Comparison of ENCODE assay signal across 8 cellular contexts in the genomic region with DNA sequence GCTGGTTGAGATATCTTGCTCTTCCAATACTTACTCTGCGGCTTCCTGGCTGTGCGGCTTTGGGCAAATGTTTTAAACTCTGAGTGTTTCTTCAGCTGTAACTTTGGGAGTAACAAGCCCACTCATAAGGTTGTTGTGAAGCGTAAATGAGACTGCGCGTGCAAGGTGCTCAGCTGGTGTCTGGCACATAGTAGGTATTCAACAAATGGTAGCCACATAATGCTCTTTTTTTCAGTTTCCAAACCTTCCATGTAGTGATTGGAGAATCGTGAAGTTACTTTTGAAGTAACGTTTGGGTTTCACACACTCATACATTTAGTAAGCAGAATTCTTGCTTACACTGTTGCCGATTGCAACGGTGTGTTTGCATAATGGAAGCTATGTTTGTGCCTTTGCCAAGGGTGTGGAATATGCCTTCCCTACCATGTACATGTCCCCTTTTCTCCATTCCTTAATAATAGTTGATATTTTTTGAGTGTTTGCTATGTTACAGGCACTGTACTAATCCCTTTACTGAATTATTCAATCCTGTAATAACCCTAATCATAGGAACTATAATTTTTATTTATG. TPM values are rescaled to one million over a fixed set of nuclear protein-coding genes. Genes with fewer than 3 reads are reported as not detected.
DNase-seq lines count a peak whose midpoint lies in the region; ATAC-seq and TF ChIP-seq lines count a peak whose summit lies in the region.

No MANE protein-coding gene starts in this region.

- DNase-seq in CD4-positive, CD25-positive, alpha-beta regulatory T cell = no peak
- DNase-seq in NB4 (ENCODE audit: low read depth) (peak; percentile 21), nephron progenitor cell (no peak), NCI-H1930 (lab: John Stamatoyannopoulos, UW) (no peak)
- DNase-seq in effector memory CD4-positive, alpha-beta T cell = no peak
- DNase-seq in activated CD4-positive, alpha-beta T cell treated with anti-CD3 and anti-CD28 coated beads for 4 hours = no peak

- no peaks in the 10 kb centered on the region for H3K36me3 ChIP-seq in CD4-positive, CD25-positive, alpha-beta regulatory T cell (ENCODE audit: control insufficient read depth, insufficient read depth, low read length)
- H3K36me3 ChIP-seq in effector memory CD4-positive, alpha-beta T cell (ENCODE audit: control insufficient read depth, insufficient read depth, low read length) = no peaks in the 10 kb centered on the region

- peak overlapping the region; percentile 93 to 95 (median 95) for H3K4me3 Mint-ChIP-seq in CD4-positive, CD25-positive, alpha-beta regulatory T cell
- H3K4me3 Mint-ChIP-seq in nephron progenitor cell = peak overlapping the region; percentile 92

- H3K27me3 Mint-ChIP-seq in CD4-positive, CD25-positive, alpha-beta regulatory T cell = no peaks in the 10 kb centered on the region
- H3K27me3 Mint-ChIP-seq in nephron progenitor cell (ENCODE audit: low read depth, poor library complexity) = peaks cover 23% of the 10 kb centered on the region

- peak overlapping the region; percentile 86 to 98 (median 96) for H3K27ac Mint-ChIP-seq in CD4-positive, CD25-positive, alpha-beta regulatory T cell
- H3K27ac Mint-ChIP-seq in nephron progenitor cell = peak overlapping the region; percentile 96

- peaks cover 3 to 45% (median 37%) of the 10 kb centered on the region in 4 donors for H3K4me1 Mint-ChIP-seq in CD4-positive, CD25-positive, alpha-beta regulatory T cell
- peaks cover 21% of the 10 kb centered on the region for H3K4me1 Mint-ChIP-seq in nephron progenitor cell

- no peaks in the 10 kb centered on the region for H3K36me3 Mint-ChIP-seq in CD4-positive, CD25-positive, alpha-beta regulatory T cell
- H3K36me3 Mint-ChIP-seq in nephron progenitor cell (ENCODE audit: low read depth) = peaks cover 17% of the 10 kb centered on the region

- no peaks in the 10 kb centered on the region for H3K9me3 ChIP-seq in CD4-positive, CD25-positive, alpha-beta regulatory T cell (ENCODE audit: control insufficient read depth in 2 of 2, low read length in 2 of 2)
- no peaks in the 10 kb centered on the region for H3K9me3 ChIP-seq in effector memory CD4-positive, alpha-beta T cell (ENCODE audit: control insufficient read depth, low read length)

- no peak for TF ChIP-seq POLR2A in NB4 (IDR thresholded peaks at IDR 0.05; ENCODE audit: extremely low read depth, insufficient read length)

- TF ChIP-seq CTCF in NB4 (IDR thresholded peaks at IDR 0.05; ENCODE audit: low read depth, low read length) (no peak), nephron progenitor cell (IDR thresholded peaks at IDR 0.05) (no peak)

- peaks cover 0 to 2% (median 0%) of the 10 kb centered on the region in 7 donors for H3K9me3 Mint-ChIP-seq in CD4-positive, CD25-positive, alpha-beta regulatory T cell
- peaks cover 12% of the 10 kb centered on the region for H3K9me3 Mint-ChIP-seq in nephron progenitor cell

- H3K4me3 ChIP-seq in CD4-positive, CD25-positive, alpha-beta regulatory T cell (ENCODE audit: low read depth, low read length) = peak overlapping the region; percentile 99
- peak overlapping the region; percentile 74 for H3K4me3 ChIP-seq in NB4 (ENCODE audit: low read depth, low read length)
- H3K4me3 ChIP-seq in effector memory CD4-positive, alpha-beta T cell (ENCODE audit: insufficient read depth, low read depth, low read length, poor library complexity, severe bottlenecking) = peak overlapping the region; percentile 88

- H3K27me3 ChIP-seq in CD4-positive, CD25-positive, alpha-beta regulatory T cell (ENCODE audit: control insufficient read depth, insufficient read depth, low read length) = no peaks in the 10 kb centered on the region
- H3K27me3 ChIP-seq in effector memory CD4-positive, alpha-beta T cell (replicated peaks; ENCODE audit: control insufficient read depth, insufficient read depth, low read length, poor library complexity, severe bottlenecking) = no peaks in the 10 kb centered on the region

- peak overlapping the region; percentile 95 for H3K27ac ChIP-seq in CD4-positive, CD25-positive, alpha-beta regulatory T cell (ENCODE audit: insufficient read depth, low read length, poor library complexity, severe bottlenecking)
- peak overlapping the region; percentile 93 for H3K27ac ChIP-seq in effector memory CD4-positive, alpha-beta T cell (ENCODE audit: insufficient read depth, low read length, poor library complexity, severe bottlenecking)

- H3K4me1 ChIP-seq in CD4-positive, CD25-positive, alpha-beta regulatory T cell (ENCODE audit: control insufficient read depth, insufficient read depth, low read length, poor library complexity, severe bottlenecking) = peaks cover 30% of the 10 kb centered on the region
- peaks cover 12% of the 10 kb centered on the region for H3K4me1 ChIP-seq in effector memory CD4-positive, alpha-beta T cell (ENCODE audit: control insufficient read depth, insufficient read depth, low read length, poor library complexity, severe bottlenecking)

- no peak for ATAC-seq in CD4-positive, CD25-positive, alpha-beta regulatory T cell (ENCODE audit: low read depth in 2 of 2)
- no peak for ATAC-seq in GM21367 (IDR thresholded peaks at IDR 0.05; ENCODE audit: unreplicated experiment)
- ATAC-seq in GM21447 (IDR thresholded peaks at IDR 0.05; ENCODE audit: unreplicated experiment) = no peak

RNA-seq across cellular contexts. Expression of gene DHRS7B, which starts 0.8 kb away (rescaled TPM):
- total RNA-seq in CD4-positive, CD25-positive, alpha-beta regulatory T cell = 7.6 TPM
- 10 to 100 TPM; 11.8 to 17.2 (median 14.0) TPM for polyA plus RNA-seq in CD4-positive, CD25-positive, alpha-beta regulatory T cell
